ENCODE assay signal across 8 cellular contexts in the genomic region with DNA sequence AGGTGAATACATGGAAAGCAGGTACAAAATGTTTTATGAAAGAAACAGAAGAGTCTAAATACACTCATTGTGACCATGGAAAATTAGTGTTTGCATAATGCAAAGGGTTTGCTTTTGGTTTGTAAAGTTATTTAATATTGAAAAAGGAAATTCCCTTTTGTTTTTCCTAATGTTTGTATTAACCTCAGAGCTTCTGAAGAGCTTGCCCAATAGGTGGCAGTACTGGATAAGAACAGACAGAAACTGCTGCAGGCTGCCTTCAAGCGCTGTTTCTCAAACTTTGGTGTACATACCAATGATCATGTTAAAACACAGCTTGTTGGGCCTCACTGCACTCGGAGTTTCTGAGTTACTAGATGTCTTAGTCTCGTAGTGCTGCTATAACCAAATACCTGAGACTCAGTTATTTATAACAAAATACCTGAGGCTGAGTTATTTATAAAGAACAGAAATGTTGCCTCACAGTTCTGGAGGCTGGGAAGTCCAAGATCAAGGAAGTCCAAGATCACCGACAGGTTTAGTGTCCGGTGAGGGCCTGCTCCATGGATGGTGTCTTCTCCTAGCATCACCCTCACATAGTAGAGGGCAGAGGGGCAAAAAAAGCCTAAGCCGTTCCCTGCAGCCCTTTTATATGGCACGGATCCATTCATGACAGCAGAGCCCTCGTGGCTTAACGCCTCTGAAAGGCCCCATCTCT. TPM values are rescaled to one million over a fixed set of nuclear protein-coding genes. Genes with fewer than 3 reads are reported as not detected.
DNase-seq lines count a peak whose midpoint lies in the region; ATAC-seq and TF ChIP-seq lines count a peak whose summit lies in the region.

No MANE protein-coding gene starts in this region.

- H3K4me1 Mint-ChIP-seq in activated T-cell treated with anti-CD3 and anti-CD28 coated beads, Interleukin-2, amount 50 U/mL, for 72 hours (ENCODE audit: low read depth) = peaks cover 22% of the 10 kb centered on the region
- peaks cover 12% of the 10 kb centered on the region for H3K4me1 Mint-ChIP-seq in stimulated activated effector memory CD8-positive, alpha-beta T cell treated with anti-CD3 and anti-CD28 coated beads, Interleukin-12 subunit alpha, Interleukin-12 subunit beta, amount 100 ng/mL, for 72 hours

- H3K9me3 Mint-ChIP-seq in activated T-cell treated with anti-CD3 and anti-CD28 coated beads, Interleukin-2, amount 50 U/mL, for 72 hours = no peaks in the 10 kb centered on the region
- no peaks in the 10 kb centered on the region for H3K9me3 Mint-ChIP-seq in stimulated activated effector memory CD8-positive, alpha-beta T cell treated with anti-CD3 and anti-CD28 coated beads, Interleukin-12 subunit alpha, Interleukin-12 subunit beta, amount 100 ng/mL, for 72 hours

- no peak for ATAC-seq in activated T-cell treated with anti-CD3 and anti-CD28 coated beads, Interleukin-2, amount 50 U/mL, for 72 hours (replicated peaks in 1 of 2)
- ATAC-seq in lower lobe of right lung = peak; percentile 55 to 61
- no peak for ATAC-seq in activated CD4-positive, CD25-positive, alpha-beta regulatory T cell treated with anti-CD3 and anti-CD28 coated beads, Interleukin-2, amount 50 U/mL, for 24 hours
- ATAC-seq in stimulated activated effector memory CD8-positive, alpha-beta T cell treated with anti-CD3 and anti-CD28 coated beads, Interleukin-12 subunit alpha, Interleukin-12 subunit beta, amount 100 ng/mL, for 72 hours = no peak

- DNase-seq in activated T-cell treated with anti-CD3 and anti-CD28 coated beads, Interleukin-2, amount 50 U/mL, for 72 hours = peak; percentile 6 to 21
- no peak for DNase-seq in activated T-cell treated with anti-CD3 and anti-CD28 coated beads, Interleukin-2, amount 50 U/mL, for 48 hours
- peak; percentile 49 for DNase-seq in HPDE6-E6E7 (ENCODE audit: extremely low spot score)
- peak; percentile 1 for DNase-seq in cerebellum (ENCODE audit: low spot score)
- no peak for DNase-seq in lower lobe of right lung
- no peak for DNase-seq in stimulated activated effector memory CD8-positive, alpha-beta T cell treated with anti-CD3 and anti-CD28 coated beads, Interleukin-12 subunit alpha, Interleukin-12 subunit beta, amount 100 ng/mL, for 72 hours (ENCODE audit: low spot score in 2 of 2)

- no peak overlapping the region for H3K27ac Mint-ChIP-seq in activated T-cell treated with anti-CD3 and anti-CD28 coated beads, Interleukin-2, amount 50 U/mL, for 72 hours
- no peak overlapping the region for H3K27ac Mint-ChIP-seq in stimulated activated effector memory CD8-positive, alpha-beta T cell treated with anti-CD3 and anti-CD28 coated beads, Interleukin-12 subunit alpha, Interleukin-12 subunit beta, amount 100 ng/mL, for 72 hours

- H3K36me3 Mint-ChIP-seq in activated T-cell treated with anti-CD3 and anti-CD28 coated beads, Interleukin-2, amount 50 U/mL, for 72 hours (ENCODE audit: insufficient read depth in 2 of 2) = no peaks in the 10 kb centered on the region
- H3K36me3 Mint-ChIP-seq in stimulated activated effector memory CD8-positive, alpha-beta T cell treated with anti-CD3 and anti-CD28 coated beads, Interleukin-12 subunit alpha, Interleukin-12 subunit beta, amount 100 ng/mL, for 72 hours = no peaks in the 10 kb centered on the region

- H3F3A ChIP-seq in OCI-LY1 (ENCODE audit: insufficient read depth, low read length) = no peaks in the 10 kb centered on the region

- no peak overlapping the region for H2AFZ ChIP-seq in OCI-LY1 (ENCODE audit: low read length)

- H3K36me3 ChIP-seq in OCI-LY1 (ENCODE audit: insufficient read depth, low read length) (no peaks in the 10 kb centered on the region), lower lobe of right lung (no peaks in the 10 kb centered on the region)

- intact Hi-C loops in lower lobe of right lung (cut with DNase I) = no loop called here

- H3K79me2 ChIP-seq in OCI-LY1 (ENCODE audit: insufficient read depth, low read length) = no peaks in the 10 kb centered on the region

- no peaks in the 10 kb centered on the region for H4K20me1 ChIP-seq in OCI-LY1 (ENCODE audit: insufficient read depth, low read length)

- H3K9me3 ChIP-seq in OCI-LY1 (ENCODE audit: low read length) = no peaks in the 10 kb centered on the region
- H3K9me3 ChIP-seq in lower lobe of right lung = no peaks in the 10 kb centered on the region

- no peak overlapping the region for H3K9ac ChIP-seq in OCI-LY1 (ENCODE audit: low read length)

- no peaks in the 10 kb centered on the region for H3K9me2 ChIP-seq in OCI-LY1 (ENCODE audit: low read depth, low read length)

- H3K27me3 Mint-ChIP-seq in activated T-cell treated with anti-CD3 and anti-CD28 coated beads, Interleukin-2, amount 50 U/mL, for 72 hours (ENCODE audit: low read depth) = peaks cover 47% of the 10 kb centered on the region

- H3K4me2 ChIP-seq in OCI-LY1 (ENCODE audit: low read length) = no peak overlapping the region

- H3K27ac ChIP-seq in OCI-LY1 (ENCODE audit: low read depth, low read length, poor library complexity, severe bottlenecking) = no peak overlapping the region
- H3K27ac ChIP-seq in lower lobe of right lung = no peak overlapping the region

- TF ChIP-seq CTCF in OCI-LY1 (IDR thresholded peaks at IDR 0.05; ENCODE audit: low read length) (peak; percentile 55), lower lobe of right lung (IDR thresholded peaks at IDR 0.05) (peak; percentile 48)

- H3K4me1 ChIP-seq in OCI-LY1 (ENCODE audit: insufficient read depth, low read length, severe bottlenecking) (no peaks in the 10 kb centered on the region), lower lobe of right lung (no peaks in the 10 kb centered on the region)

- H3K4me3 ChIP-seq in OCI-LY1 (ENCODE audit: low read depth, low read length, poor library complexity, severe bottlenecking) = no peak overlapping the region
- no peak overlapping the region for H3K4me3 ChIP-seq in lower lobe of right lung

- H3K4me3 Mint-ChIP-seq in activated T-cell treated with anti-CD3 and anti-CD28 coated beads, Interleukin-2, amount 50 U/mL, for 72 hours = no peak overlapping the region
- no peak overlapping the region for H3K4me3 Mint-ChIP-seq in stimulated activated effector memory CD8-positive, alpha-beta T cell treated with anti-CD3 and anti-CD28 coated beads, Interleukin-12 subunit alpha, Interleukin-12 subunit beta, amount 100 ng/mL, for 72 hours

- no peaks in the 10 kb centered on the region for H3K27me3 ChIP-seq in OCI-LY1 (ENCODE audit: insufficient read depth, low read length)
- no peaks in the 10 kb centered on the region for H3K27me3 ChIP-seq in lower lobe of right lung (ENCODE audit: low read depth)

RNA-seq across cellular contexts. Expression of a gene that starts 54.2 kb away (rescaled TPM):
- not detected for total RNA-seq in activated T-cell treated with anti-CD3 and anti-CD28 coated beads, Interleukin-2, amount 50 U/mL, for 72 hours
- not detected for total RNA-seq in cerebellum
- not detected for total RNA-seq in lower lobe of right lung

Comparison
In these comparisons a context has a peak if more than half of its experiments do, and no peak if none do; other contexts are left out.
1. DNase-seq: peak in activated T-cell treated with anti-CD3 and anti-CD28 coated beads, Interleukin-2, amount 50 U/mL, for 72 hours (2 of 2), HPDE6-E6E7 (single experiment) and cerebellum (single experiment); none in activated T-cell treated with anti-CD3 and anti-CD28 coated beads, Interleukin-2, amount 50 U/mL, for 48 hours (0 of 2), lower lobe of right lung (single experiment) and stimulated activated effector memory CD8-positive, alpha-beta T cell treated with anti-CD3 and anti-CD28 coated beads, Interleukin-12 subunit alpha, Interleukin-12 subunit beta, amount 100 ng/mL, for 72 hours (0 of 2).
2. ATAC-seq: peak in lower lobe of right lung (2 of 2); none in activated T-cell treated with anti-CD3 and anti-CD28 coated beads, Interleukin-2, amount 50 U/mL, for 72 hours (0 of 2), activated CD4-positive, CD25-positive, alpha-beta regulatory T cell treated with anti-CD3 and anti-CD28 coated beads, Interleukin-2, amount 50 U/mL, for 24 hours (0 of 2) and stimulated activated effector memory CD8-positive, alpha-beta T cell treated with anti-CD3 and anti-CD28 coated beads, Interleukin-12 subunit alpha, Interleukin-12 subunit beta, amount 100 ng/mL, for 72 hours (single experiment).